8 cellular contexts compared by ENCODE assay signal in the genomic region with DNA sequence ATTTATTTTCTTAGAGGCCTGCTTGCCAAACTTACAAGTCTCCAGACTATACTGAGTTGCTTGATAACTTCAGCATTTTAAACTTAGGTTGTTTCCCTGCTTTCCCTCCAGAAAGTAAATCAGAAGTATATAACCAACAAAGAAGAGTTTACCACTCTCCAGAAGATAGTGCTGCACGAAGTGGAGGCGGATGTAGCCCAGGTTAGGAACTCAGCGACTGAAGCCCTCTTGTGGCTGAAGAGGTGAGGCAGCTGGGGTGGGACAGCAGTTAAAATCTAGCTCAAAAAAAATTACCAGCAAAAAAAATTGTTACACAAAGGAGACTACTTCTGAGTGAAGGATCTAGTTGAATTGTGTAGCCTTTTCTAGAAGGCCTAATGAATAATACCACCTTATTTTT. TPM values are rescaled to one million over a fixed set of nuclear protein-coding genes. Genes with fewer than 3 reads are reported as not detected.
A peak's percentile ranks its signal among the peaks of the same experiment; 100 is the strongest.
DNase-seq lines count a peak whose midpoint lies in the region; ATAC-seq and TF ChIP-seq lines count a peak whose summit lies in the region.
"Not testable (repeated sequence)": the region's sequence is repeated elsewhere in the genome, so short reads cannot be mapped to it uniquely, and the experiment has no call there.

No MANE protein-coding gene starts in this region.

- H3K9me3 ChIP-seq in BE2C = not testable (repeated sequence)

- peak; percentile 83 for ATAC-seq in GM19035 (IDR thresholded peaks at IDR 0.05; ENCODE audit: unreplicated experiment)
- peak; percentile 83 for ATAC-seq in HG03354 (IDR thresholded peaks at IDR 0.05; ENCODE audit: poor library complexity, severe bottlenecking, unreplicated experiment)

- not testable (repeated sequence) for H3K27me3 ChIP-seq in BE2C; kidney epithelial cell (ENCODE audit: control insufficient read depth, insufficient read depth, low read length)

- DNase-seq in BE2C (peak; percentile 32), choroid plexus epithelial cell (ENCODE audit: low read depth) (peak; percentile 60)
- DNase-seq in NK-92 treated with Interleukin-12 subunit alpha and Interleukin-12 subunit beta, amount 100 ng/mL, for 24 hours (lab: John Stamatoyannopoulos, UW) = peak; percentile 2
- peak; percentile 23 to 29 for DNase-seq in activated CD4-positive, alpha-beta T cell treated with anti-CD3 and anti-CD28 coated beads, Interleukin-2, amount 50 U/mL, for 48 hours
- not testable (repeated sequence) for DNase-seq in kidney epithelial cell (ENCODE audit: low read depth)
- peak; percentile 2 to 8 (median 7) for DNase-seq in stimulated activated CD4-positive, alpha-beta T cell treated with anti-CD3 and anti-CD28 coated beads, Interleukin-12 subunit alpha, Interleukin-12 subunit beta, amount 100 ng/mL, for 48 hours (ENCODE audit: low read depth in 2 of 3, low spot score in 1 of 3)

- not testable (repeated sequence) for H3K4me3 ChIP-seq in BE2C (ENCODE audit: low read depth, low read length); choroid plexus epithelial cell (ENCODE audit: low read depth, low read length); kidney epithelial cell (ENCODE audit: low read depth, low read length)

- H3K36me3 ChIP-seq in BE2C; kidney epithelial cell (ENCODE audit: control insufficient read depth, insufficient read depth, low read length): not testable (repeated sequence)

- not testable (repeated sequence) for H3K4me1 ChIP-seq in BE2C

- TF ChIP-seq CTCF in BE2C (IDR thresholded peaks at IDR 0.05; ENCODE audit: low read depth, low read length) (peak; percentile 60), choroid plexus epithelial cell (conservative IDR thresholded peaks at IDR 0.05; ENCODE audit: low read depth, low read length) (peak; percentile 70), kidney epithelial cell (IDR thresholded peaks at IDR 0.05; ENCODE audit: insufficient read depth, low read length, poor library complexity, severe bottlenecking) (peak; percentile 55)

RNA-seq across cellular contexts. Expression of a gene that starts 33.6 kb away (rescaled TPM):
- polyA plus RNA-seq in BE2C (2012; ENCODE audit: insufficient read depth, insufficient read length, low read depth) = 3.6 TPM
- 20.7 and 22.7 TPM in 2 replicates for total RNA-seq in kidney epithelial cell

RNA-seq across cellular contexts. Expression of a gene that starts 35.3 kb away (rescaled TPM):
- polyA plus RNA-seq in BE2C (2012; ENCODE audit: insufficient read depth, insufficient read length, low read depth) = 8.8 TPM
- total RNA-seq in kidney epithelial cell = 13.9 and 17.0 TPM in 2 replicates
